Comparison of ENCODE assay signal across 8 cellular contexts in genomic region chr3:127629462-127630403, GRCh38. TPM values are rescaled to one million over a fixed set of nuclear protein-coding genes. Genes with fewer than 3 reads are reported as not detected.
A peak's percentile ranks its signal among the peaks of the same experiment; 100 is the strongest.
DNase-seq lines count a peak whose midpoint lies in the region; ATAC-seq and TF ChIP-seq lines count a peak whose summit lies in the region.

No MANE protein-coding gene starts in this region.

- peaks cover 44 to 46% of the 10 kb centered on the region in 2 donors for H3K4me1 Mint-ChIP-seq in effector memory CD8-positive, alpha-beta T cell (ENCODE audit: low read depth in 2 of 2)
- H3K4me1 Mint-ChIP-seq in nephron progenitor cell, result peaks cover 21% of the 10 kb centered on the region
- peaks cover 29% of the 10 kb centered on the region for H3K4me1 Mint-ChIP-seq in type B pancreatic cell (ENCODE audit: unreplicated experiment)

- no peak overlapping the region for H3K27ac ChIP-seq in HUES48 (ENCODE audit: low read depth, low read length)

- H3K4me3 ChIP-seq in HUES48 (ENCODE audit: low read depth, low read length), result peak overlapping the region; percentile 60

- no peak for TF ChIP-seq CTCF in nephron progenitor cell (IDR thresholded peaks at IDR 0.05)
- no peak for TF ChIP-seq CTCF in type B pancreatic cell (conservative IDR thresholded peaks at IDR 0.05)

- H3K9me3 ChIP-seq in HUES48 (ENCODE audit: control insufficient read depth, insufficient read depth, low read length), result 0 out of 2 replicates have a peak, but pooled peaks cover 5% of the 10 kb centered on the region

- H3K27me3 ChIP-seq in HUES48 (ENCODE audit: control insufficient read depth, insufficient read depth, low read length), result peaks cover 38% of the 10 kb centered on the region

- H3K27me3 Mint-ChIP-seq in effector memory CD8-positive, alpha-beta T cell, result peaks cover 32 to 43% of the 10 kb centered on the region in 2 donors
- H3K27me3 Mint-ChIP-seq in nephron progenitor cell (ENCODE audit: low read depth, poor library complexity), result peaks cover 53% of the 10 kb centered on the region
- H3K27me3 Mint-ChIP-seq in type B pancreatic cell, result peaks cover 58% of the 10 kb centered on the region

- no peaks in the 10 kb centered on the region for H3K9me3 Mint-ChIP-seq in effector memory CD8-positive, alpha-beta T cell
- H3K9me3 Mint-ChIP-seq in nephron progenitor cell, result peaks cover 4% of the 10 kb centered on the region
- H3K9me3 Mint-ChIP-seq in type B pancreatic cell, result no peaks in the 10 kb centered on the region

- H3K4me1 ChIP-seq in HUES48 (ENCODE audit: control insufficient read depth, insufficient read depth, low read length), result peaks cover 10% of the 10 kb centered on the region

- H3K9ac ChIP-seq in HUES48 (ENCODE audit: low read depth, low read length), result no peak overlapping the region

- H3K4me3 Mint-ChIP-seq in effector memory CD8-positive, alpha-beta T cell, result peak overlapping the region; percentile 80 to 88
- peak overlapping the region; percentile 78 for H3K4me3 Mint-ChIP-seq in nephron progenitor cell
- H3K4me3 Mint-ChIP-seq in type B pancreatic cell, result peak overlapping the region; percentile 90

- DNase-seq in COR-L47 (lab: John Stamatoyannopoulos, UW) (peak; percentile 52), nephron progenitor cell (no peak), type B pancreatic cell (ENCODE audit: extremely low spot score, unreplicated experiment) (no peak), mucosa of gallbladder (ENCODE audit: low spot score) (no peak), islet precursor cell (no peak)
- peak; percentile 65 to 71 for DNase-seq in activated CD4-positive, alpha-beta T cell treated with anti-CD3 and anti-CD28 coated beads for 4 hours
- DNase-seq in effector memory CD8-positive, alpha-beta T cell, result peak; percentile 56 to 64 (median 58)

- peak overlapping the region; percentile 37 to 89 for H3K27ac Mint-ChIP-seq in effector memory CD8-positive, alpha-beta T cell
- H3K27ac Mint-ChIP-seq in nephron progenitor cell (no peak overlapping the region), type B pancreatic cell (peak overlapping the region; percentile 44)

- peaks cover 8% of the 10 kb centered on the region for H3K36me3 Mint-ChIP-seq in effector memory CD8-positive, alpha-beta T cell (ENCODE audit: insufficient read depth)
- no peaks in the 10 kb centered on the region for H3K36me3 Mint-ChIP-seq in nephron progenitor cell (ENCODE audit: low read depth)
- H3K36me3 Mint-ChIP-seq in type B pancreatic cell, result peaks cover 8% of the 10 kb centered on the region

- no peaks in the 10 kb centered on the region for H3K36me3 ChIP-seq in HUES48 (ENCODE audit: control insufficient read depth, insufficient read depth, low read length)

- peak; percentile 71 for ATAC-seq in effector memory CD8-positive, alpha-beta T cell (replicated peaks)

RNA-seq across cellular contexts. Expression of gene PODXL2, which starts 0.7 kb away (rescaled TPM):
- total RNA-seq in type B pancreatic cell (ENCODE audit: low replicate concordance), result 24.8 and 48.9 TPM in 2 replicates
- total RNA-seq in mucosa of gallbladder, result 16.8 TPM

RNA-seq across cellular contexts. Expression of gene MCM2, which starts 31.5 kb away (rescaled TPM):
- total RNA-seq in type B pancreatic cell (ENCODE audit: low replicate concordance) (51.9 and 118 TPM in 2 replicates), mucosa of gallbladder (7.8 TPM)

RNA-seq across cellular contexts. Expression of gene TPRA1, which starts 39.2 kb away (rescaled TPM):
- total RNA-seq in type B pancreatic cell (ENCODE audit: low replicate concordance), result 35.2 and 42.3 TPM in 2 replicates
- total RNA-seq in mucosa of gallbladder, result 47.7 TPM

RNA-seq across cellular contexts. Expression of gene ABTB1, which starts 43.0 kb away (rescaled TPM):
- total RNA-seq in type B pancreatic cell (ENCODE audit: low replicate concordance) (11.6 and 17.8 TPM in 2 replicates), mucosa of gallbladder (57.7 TPM)

Comparison
In these comparisons a context has a peak if more than half of its experiments do, and no peak if none do; other contexts are left out.
1. DNase-seq: peak in COR-L47 (single experiment), activated CD4-positive, alpha-beta T cell treated with anti-CD3 and anti-CD28 coated beads for 4 hours (2 of 2) and effector memory CD8-positive, alpha-beta T cell (3 of 3); none in nephron progenitor cell (single experiment), type B pancreatic cell (single experiment), mucosa of gallbladder (single experiment) and islet precursor cell (single experiment).
2. Peak in every context shown above with its lines, with median percentiles within 50 percentile points of each other: H3K4me3 Mint-ChIP-seq.